13 cellular contexts compared by ENCODE assay signal in genomic region chr6:31609519-31610406, GRCh38.
DNase-seq lines count a peak whose midpoint lies in the region; TF ChIP-seq lines count a peak whose summit lies in the region.
"Had no signal": no experiment of that assay in that cellular context is flagged by ENCODE, and none has a peak within 500 bp of the region (broad histone marks: within the 10 kb centered on the region; RNA-seq: fewer than 3 reads in every experiment).

No MANE protein-coding gene starts in this region.

- no peaks in the 10 kb centered on the region for H3K9me3 Mint-ChIP-seq in dendritic cell treated with granulocyte-macrophage colony-stimulating factor and Interleukin-4, amounts not matched to agents 40 ng/mL and 50 ng/mL, for 4 days

- peaks cover 2% of the 10 kb centered on the region for H3K36me3 Mint-ChIP-seq in dendritic cell treated with granulocyte-macrophage colony-stimulating factor and Interleukin-4, amounts not matched to agents 40 ng/mL and 50 ng/mL, for 4 days (ENCODE audit: low read depth)

- no peak overlapping the region for H3K4me3 ChIP-seq in WERI-Rb-1 (ENCODE audit: low read depth, low read length)
- H3K4me3 ChIP-seq: gastrocnemius medialis, psoas muscle had no signal

- peak overlapping the region; percentile 32 for H3K27ac Mint-ChIP-seq in dendritic cell treated with granulocyte-macrophage colony-stimulating factor and Interleukin-4, amounts not matched to agents 40 ng/mL and 50 ng/mL, for 4 days

- H3K27me3 ChIP-seq in WERI-Rb-1 (ENCODE audit: insufficient read depth, low read depth, severe bottlenecking): no peaks in the 10 kb centered on the region
- H3K27me3 ChIP-seq: gastrocnemius medialis had no signal

- TF ChIP-seq CTCF in WERI-Rb-1 (IDR thresholded peaks at IDR 0.05; ENCODE audit: low read depth, low read length): no peak

- H3K27me3 Mint-ChIP-seq in dendritic cell treated with granulocyte-macrophage colony-stimulating factor and Interleukin-4, amounts not matched to agents 40 ng/mL and 50 ng/mL, for 4 days: no peaks in the 10 kb centered on the region

- H3K9me3 ChIP-seq in WERI-Rb-1 (ENCODE audit: severe bottlenecking): no peaks in the 10 kb centered on the region
- H3K9me3 ChIP-seq: gastrocnemius medialis, psoas muscle had no signal

- no peak overlapping the region for H3K27ac ChIP-seq in WERI-Rb-1
- H3K27ac ChIP-seq: epithelial cell of prostate, gastrocnemius medialis, psoas muscle had no signal

- intact Hi-C loops in dendritic cell treated with granulocyte-macrophage colony-stimulating factor and Interleukin-4, amounts not matched to agents 40 ng/mL and 50 ng/mL, for 4 days (cut with micrococcal nuclease): no loop called here

- DNase-seq in DMS79 (lab: John Stamatoyannopoulos, UW) (peak; percentile 62), NCI-H1105 treated with DMSO at 0.1 percent for 48 hours (lab: John Stamatoyannopoulos, UW) (peak; percentile 87), NCI-H2196 (lab: John Stamatoyannopoulos, UW; ENCODE audit: unreplicated experiment) (no peak), WERI-Rb-1 (no peak)
- DNase-seq: activated CD4-positive, alpha-beta T cell treated with anti-CD3 and anti-CD28 coated beads for 48 hours; activated effector memory CD4-positive, alpha-beta T cell treated with Interleukin-2 at 50 U/mL for 16 hours; gastrocnemius medialis; GOT3; psoas muscle; RPMI8226; stimulated activated CD8-positive, alpha-beta memory T cell treated with anti-CD3 and anti-CD28 coated beads, Interleukin-4, amount 100 ng/mL, for 48 hours had no signal

- no peaks in the 10 kb centered on the region for H3K36me3 ChIP-seq in WERI-Rb-1
- H3K36me3 ChIP-seq: gastrocnemius medialis had no signal

- H3K4me3 Mint-ChIP-seq in dendritic cell treated with granulocyte-macrophage colony-stimulating factor and Interleukin-4, amounts not matched to agents 40 ng/mL and 50 ng/mL, for 4 days: no peak overlapping the region

- peaks cover 37% of the 10 kb centered on the region for H3K4me1 Mint-ChIP-seq in dendritic cell treated with granulocyte-macrophage colony-stimulating factor and Interleukin-4, amounts not matched to agents 40 ng/mL and 50 ng/mL, for 4 days (ENCODE audit: low read depth)

Comparison
In these comparisons a context has a peak if more than half of its experiments do, and no peak if none do; other contexts are left out.
1. DNase-seq: peak in DMS79 (single experiment) and NCI-H1105 treated with DMSO at 0.1 percent for 48 hours (single experiment); none in NCI-H2196 (single experiment) and WERI-Rb-1 (single experiment).